Comparison of ENCODE assay signal across 21 cellular contexts in the genomic region with DNA sequence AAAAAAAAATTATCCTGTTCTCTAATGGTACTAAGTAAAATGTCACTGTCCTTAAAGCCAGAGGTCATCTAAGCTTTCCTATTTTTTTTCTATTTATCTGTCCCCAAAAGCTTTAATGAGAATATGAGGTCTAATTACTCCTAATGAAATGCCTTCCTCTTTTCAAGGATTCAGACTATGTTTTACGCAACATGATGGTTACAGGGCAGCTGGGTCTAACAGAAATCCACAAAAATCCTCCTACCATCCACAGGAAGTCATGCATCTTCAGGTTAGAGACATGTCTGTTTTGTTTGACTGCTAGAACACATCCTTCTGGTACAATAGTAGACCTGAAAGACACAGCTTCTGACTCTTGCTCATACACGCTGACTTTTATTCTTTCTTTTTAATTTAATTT.
"Had no signal": no experiment of that assay in that cellular context is flagged by ENCODE, and none has a peak within 500 bp of the region (broad histone marks: within the 10 kb centered on the region; RNA-seq: fewer than 3 reads in every experiment).

No MANE protein-coding gene starts in this region.

- H3K4me3 ChIP-seq: ascending aorta, body of pancreas, coronary artery, K562 had no signal

- H3K27me3 ChIP-seq: ascending aorta, body of pancreas had no signal

- H3K4me1 ChIP-seq: ascending aorta, body of pancreas had no signal

- DNase-seq: activated CD4-positive, alpha-beta T cell treated with anti-CD3 and anti-CD28 coated beads for 36 hours; activated CD8-positive, alpha-beta memory T cell treated with anti-CD3 and anti-CD28 coated beads, Interleukin-2, amount 50 U/mL, for 48 hours; activated CD8-positive, alpha-beta T cell treated with anti-CD3 and anti-CD28 coated beads, Interleukin-2, amount 10 ng/mL, durations not matched to agents 7 days and 5 days; activated effector memory CD4-positive, alpha-beta T cell treated with Interleukin-2 at 50 U/mL for 16 hours; activated naive CD4-positive, alpha-beta T cell; activated T-cell treated with anti-CD3 and anti-CD28 coated beads, Interleukin-2, amount 50 U/mL, for 1 hour; amniotic stem cell; body of pancreas; central memory CD4-positive, alpha-beta T cell; NCI-H1048; NCI-H146; NCI-H187 treated with DMSO at 0.1 percent for 48 hours; NCI-H2081 treated with DMSO at 0.1 percent for 48 hours; NCI-H446; NCI-H524; SHP77; T-helper 1 cell; WERI-Rb-1 had no signal

- H3K36me3 ChIP-seq: ascending aorta, WERI-Rb-1 had no signal

- H3K9me3 ChIP-seq: ascending aorta, body of pancreas had no signal

- H3K27ac ChIP-seq: ascending aorta, body of pancreas, coronary artery, WERI-Rb-1 had no signal
